1 cellular context compared by ENCODE assay signal in genomic region chr5:132866342-132867045, GRCh38.
TF ChIP-seq lines count a peak whose summit lies in the region.

Gene GDF9 (minus strand): TSS chr5:132866469. CDS start chr5:132864533, 1,936 bp downstream.
Gene UQCRQ (plus strand): TSS chr5:132866642. CDS start chr5:132866882, 240 bp downstream.

TF ChIP-seq in HEK293, 187 proteins besides CTCF, POLR2A, EP300 and RAD21 (continued from another document and continues in another):
- TF ChIP-seq ZSCAN4 (tag by site-specific recombination; IDR thresholded peaks at IDR 0.05) (no peak), SETDB1 (IDR thresholded peaks at IDR 0.05; ENCODE audit: insufficient read length, low read length) (no peak), ZNF555 (tag by site-specific recombination; conservative IDR thresholded peaks at IDR 0.05) (no peak), ZBTB7A (tag by site-specific recombination; IDR thresholded peaks at IDR 0.05; ENCODE audit: low read depth) (0 out of 2 replicates have a peak, but pooled peaks have one; percentile 21), RBAK (tag by site-specific recombination; IDR thresholded peaks at IDR 0.05) (no peak), ZNF654 (tag by site-specific recombination; IDR thresholded peaks at IDR 0.05; ENCODE audit: low read depth) (0 out of 2 replicates have a peak, but pooled peaks have one; percentile 3), PRDM6 (tag by site-specific recombination; IDR thresholded peaks at IDR 0.05) (no peak), ZNF76 (tag by site-specific recombination; IDR thresholded peaks at IDR 0.05; ENCODE audit: borderline replicate concordance, low read depth) (peak; percentile 52; the same call in 1 of the 2 replicates), ZNF629 (tag by site-specific recombination; IDR thresholded peaks at IDR 0.05) (peak; percentile 100), ZNF148 (tag by site-specific recombination; IDR thresholded peaks at IDR 0.05; ENCODE audit: borderline replicate concordance) (no peak), ZNF175 (tag by site-specific recombination; IDR thresholded peaks at IDR 0.05) (no peak), ZNF423 (tag by site-specific recombination; IDR thresholded peaks at IDR 0.05) (no peak), ZNF664 (tag by site-specific recombination; IDR thresholded peaks at IDR 0.05) (no peak), ZNF292 (tag by site-specific recombination; IDR thresholded peaks at IDR 0.05; ENCODE audit: borderline replicate concordance, low read depth) (no peak), ZNF426 (tag by site-specific recombination; IDR thresholded peaks at IDR 0.05) (no peak), ZNF585B (tag by site-specific recombination; IDR thresholded peaks at IDR 0.05) (no peak), WT1 (tag by site-specific recombination; IDR thresholded peaks at IDR 0.05) (no peak; the same call in 1 of the 2 replicates), HOXA7 (CRISPR knock-in tag; IDR thresholded peaks at IDR 0.05; ENCODE audit: borderline replicate concordance) (no peak), HOXC10 (CRISPR knock-in tag; IDR thresholded peaks at IDR 0.05) (no peak), SP2 (tag by site-specific recombination; IDR thresholded peaks at IDR 0.05) (peak; percentile 96), ZNF776 (tag by site-specific recombination; IDR thresholded peaks at IDR 0.05; ENCODE audit: borderline replicate concordance) (no peak), ZNF580 (tag by site-specific recombination; IDR thresholded peaks at IDR 0.05) (peak; percentile 95), ZBTB6 (tag by site-specific recombination; IDR thresholded peaks at IDR 0.05) (no peak), SALL2 (tag by site-specific recombination; IDR thresholded peaks at IDR 0.05; ENCODE audit: borderline replicate concordance) (no peak), ZNF529 (tag by site-specific recombination; IDR thresholded peaks at IDR 0.05; ENCODE audit: insufficient replicate concordance) (no peak), ZNF248 (tag by site-specific recombination; IDR thresholded peaks at IDR 0.05) (no peak), ZFP69B (tag by site-specific recombination; IDR thresholded peaks at IDR 0.05) (0 out of 2 replicates have a peak, but pooled peaks have one; percentile 69), ZNF677 (tag by site-specific recombination; IDR thresholded peaks at IDR 0.05) (no peak), ZNF274 (IDR thresholded peaks at IDR 0.05; ENCODE audit: low read length) (no peak), ZNF274 (tag by site-specific recombination; IDR thresholded peaks at IDR 0.05; ENCODE audit: borderline replicate concordance) (no peak), SP7 (tag by site-specific recombination; IDR thresholded peaks at IDR 0.05) (peak; percentile 72), ZNF280C (tag by site-specific recombination; IDR thresholded peaks at IDR 0.05) (no peak), ZNF639 (tag by site-specific recombination; IDR thresholded peaks at IDR 0.05) (peak; percentile 34; the same call in 1 of the 2 replicates), IKZF3 (tag by site-specific recombination; IDR thresholded peaks at IDR 0.05) (peak; percentile 65; the same call in 1 of the 2 replicates), ZNF837 (tag by site-specific recombination; IDR thresholded peaks at IDR 0.05) (no peak), ZNF600 (tag by site-specific recombination; IDR thresholded peaks at IDR 0.05) (peak; percentile 83), ZNF169 (tag by site-specific recombination; IDR thresholded peaks at IDR 0.05) (no peak), ZNF670 (tag by site-specific recombination; IDR thresholded peaks at IDR 0.05; ENCODE audit: low read depth) (no peak), ZNF157 (tag by site-specific recombination; IDR thresholded peaks at IDR 0.05) (no peak), REST (tag by site-specific recombination; IDR thresholded peaks at IDR 0.05) (peak; percentile 38; the same call in 1 of the 2 replicates), TSHZ1 (tag by site-specific recombination; IDR thresholded peaks at IDR 0.05; ENCODE audit: borderline replicate concordance) (no peak), ZNF658 (tag by site-specific recombination; IDR thresholded peaks at IDR 0.05) (no peak), ZNF184 (tag by site-specific recombination; IDR thresholded peaks at IDR 0.05) (no peak), ZNF768 (tag by site-specific recombination; IDR thresholded peaks at IDR 0.05) (no peak; the same call in 1 of the 2 replicates)
